9 cellular contexts compared by ENCODE assay signal in genomic region chr3:58236527-58237237, GRCh38. TPM values are rescaled to one million over a fixed set of nuclear protein-coding genes. Genes with fewer than 3 reads are reported as not detected.
A peak's percentile ranks its signal among the peaks of the same experiment; 100 is the strongest.
DNase-seq lines count a peak whose midpoint lies in the region; ATAC-seq, FAIRE-seq and TF ChIP-seq lines count a peak whose summit lies in the region.
"Had no signal": no experiment of that assay in that cellular context is flagged by ENCODE, and none has a peak within 500 bp of the region (broad histone marks: within the 10 kb centered on the region; RNA-seq: fewer than 3 reads in every experiment).

No MANE protein-coding gene starts in this region.

- H3K9me3 ChIP-seq in WERI-Rb-1 (ENCODE audit: severe bottlenecking) (no peaks in the 10 kb centered on the region), sigmoid colon (no peaks in the 10 kb centered on the region)

- DNase-seq in H7 (peak; percentile 60), WERI-Rb-1 (no peak), Right ventricle myocardium superior (peak; percentile 46), sigmoid colon (peak; percentile 74), D721Med (ENCODE audit: insufficient read length, low spot score) (no peak), omental fat pad (ENCODE audit: low spot score) (no peak), KG1 (lab: John Stamatoyannopoulos, UW) (no peak)

- FAIRE-seq in D721Med (lab: Jason Lieb, UNC), result no peak
- FAIRE-seq: TTC549 had no signal

- peaks cover 0 to 35% (median 21%) of the 10 kb centered on the region in 4 donors for H3K4me1 ChIP-seq in sigmoid colon

- no peak for TF ChIP-seq POLR2A in sigmoid colon (IDR thresholded peaks at IDR 0.05)

- H3K27me3 ChIP-seq in H7 (ENCODE audit: control insufficient read depth, insufficient read depth, low read length) (peaks cover 36% of the 10 kb centered on the region), WERI-Rb-1 (ENCODE audit: insufficient read depth, low read depth, severe bottlenecking) (no peaks in the 10 kb centered on the region), sigmoid colon (no peaks in the 10 kb centered on the region)

- no peak for TF ChIP-seq EP300 in sigmoid colon (IDR thresholded peaks at IDR 0.05)

- H3K27ac ChIP-seq in WERI-Rb-1 (peak overlapping the region; percentile 77), sigmoid colon (peak overlapping the region; percentile 81 to 91 (median 88))

- H3K36me3 ChIP-seq in H7 (replicated peaks; ENCODE audit: control insufficient read depth, insufficient read depth, low read length) (no peaks in the 10 kb centered on the region), WERI-Rb-1 (no peaks in the 10 kb centered on the region), sigmoid colon (no peaks in the 10 kb centered on the region)

- WGBS in sigmoid colon, 2 donors, result 14 to 17% methylated on average over 24 of the region's 24 CpGs

- TF ChIP-seq CTCF in WERI-Rb-1 (IDR thresholded peaks at IDR 0.05; ENCODE audit: low read depth, low read length) (no peak), sigmoid colon (IDR thresholded peaks at IDR 0.05) (no peak), D721Med (IDR thresholded peaks at IDR 0.05; ENCODE audit: insufficient read depth, missing control alignments) (no peak), omental fat pad (IDR thresholded peaks at IDR 0.05) (no peak)

- ATAC-seq in Right ventricle myocardium superior (ENCODE audit: poor library complexity), result peak; percentile 2
- ATAC-seq in HG03571 (IDR thresholded peaks at IDR 0.05; ENCODE audit: unreplicated experiment), result no peak
- no peak for ATAC-seq in omental fat pad (ENCODE audit: low FRiP score)

- intact Hi-C loops in Right ventricle myocardium superior (cut with DNase I), result loop anchor here (10.0 kb wide), 1 partner anchor 48 kb away; no protein-coding TSS in a partner anchor
- intact Hi-C loops in sigmoid colon (cut with DNase I), result loop anchor here (2.0 to 5.0 kb wide), 3 partner anchors 70 to 256 kb away; partner anchors contain the start of genes FLNB, HTD2, KCTD6 and RPP14

- H3K4me3 ChIP-seq in H7 (ENCODE audit: insufficient read depth, low read depth, low read length) (peak overlapping the region; percentile 79), WERI-Rb-1 (ENCODE audit: low read depth, low read length) (peak overlapping the region; percentile 77), sigmoid colon (peak overlapping the region; percentile 64 to 96 (median 86))

RNA-seq across cellular contexts. Expression of gene ABHD6, which starts 0.9 kb away (rescaled TPM):
- 6.2 and 7.0 TPM in 2 replicates for total RNA-seq in H7 (2014; rRNA removed; shearing (Covaris generic))
- 8.3 TPM for total RNA-seq in Right ventricle myocardium superior
- 10 to 100 TPM; 14.7 to 47.4 (median 31.2) TPM for total RNA-seq in sigmoid colon
- 10 to 100 TPM in 1 of 3 donors, 1 to 10 TPM in 2; 6.0 to 15.4 (median 8.1) TPM for polyA plus RNA-seq in sigmoid colon
- total RNA-seq in omental fat pad, result 10 to 100 TPM; 19.2 to 31.0 (median 21.5) TPM

RNA-seq across cellular contexts. Expression of gene DNASE1L3, which starts 25.9 kb away (rescaled TPM):
- not detected in 2 replicates for total RNA-seq in H7 (2014; rRNA removed; shearing (Covaris generic))
- total RNA-seq in Right ventricle myocardium superior (3.7 TPM), sigmoid colon (under 1 TPM in 3 of 4 donors, not detected in 1; 0.27 to 0.82 (median 0.71) TPM), omental fat pad (10 to 100 TPM in 1 of 4 donors, 1 to 10 TPM in 3; 1.1 to 20.5 (median 3.8) TPM)
- 10 to 100 TPM in 2 of 3 donors, 1 to 10 TPM in 1; 9.0 to 69.8 (median 34.7) TPM for polyA plus RNA-seq in sigmoid colon

Comparison
In these comparisons a context has a peak if more than half of its experiments do, and no peak if none do; other contexts are left out.
1. DNase-seq: peak in H7 (single experiment), Right ventricle myocardium superior (single experiment) and sigmoid colon (single experiment); none in WERI-Rb-1 (single experiment), D721Med (single experiment), omental fat pad (single experiment) and KG1 (single experiment).
2. Peak in every context shown above with its lines, with median percentiles within 50 percentile points of each other: H3K4me3 ChIP-seq.